In the genomic region with DNA sequence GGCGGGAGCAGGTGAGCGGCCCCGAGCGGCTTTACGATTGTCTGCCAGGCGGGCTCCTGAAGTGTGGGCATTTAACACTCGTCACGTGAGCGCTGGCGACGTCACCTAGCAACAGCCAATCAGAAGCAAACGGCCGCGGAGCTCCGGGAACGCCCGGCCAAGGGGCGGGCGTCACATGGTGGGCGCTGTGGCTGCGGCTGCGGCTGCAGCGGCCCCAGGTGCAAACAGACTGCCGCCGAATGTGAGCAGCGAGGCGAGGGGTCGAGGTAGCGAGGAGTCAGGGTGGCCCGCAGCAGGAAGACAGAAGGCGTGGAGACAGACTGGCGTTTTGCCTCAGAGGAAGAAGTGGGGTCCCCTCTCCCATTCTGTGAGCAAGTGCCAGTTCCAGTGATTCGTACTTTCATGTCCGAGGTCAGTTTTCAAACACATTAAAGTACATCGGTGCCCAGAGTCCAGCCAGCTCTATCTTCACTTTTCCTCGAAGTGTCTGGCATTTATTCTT, we compare ENCODE assay signal across 8 cellular contexts. TPM values are rescaled to one million over a fixed set of nuclear protein-coding genes. Genes with fewer than 3 reads are reported as not detected.
DNase-seq lines count a peak whose midpoint lies in the region; ATAC-seq and TF ChIP-seq lines count a peak whose summit lies in the region.

A gene (minus strand): TSS at position 43 of the 502 bp plus-strand sequence. CDS start 362 bp downstream, outside the sequence.

- peak within 1 kb of the TSS; percentile 83 for H3K4me3 ChIP-seq in GM23248
- peak within 1 kb of the TSS; percentile 76 for H3K4me3 ChIP-seq in Karpas-422 (ENCODE audit: low read length)
- peak within 1 kb of the TSS; percentile 23 for H3K4me3 ChIP-seq in parathyroid adenoma (ENCODE audit: low read depth, low read length)

- peaks cover 21% of the 10 kb centered on the region for H3F3A ChIP-seq in GM23248 (ENCODE audit: insufficient read depth)

- peak within 1 kb of the TSS; percentile 99 for H3K4me2 ChIP-seq in GM23248 (ENCODE audit: unreplicated experiment)
- peak within 1 kb of the TSS; percentile 93 for H3K4me2 ChIP-seq in Karpas-422 (ENCODE audit: low read depth, low read length, poor library complexity, severe bottlenecking)
- peak within 1 kb of the TSS; percentile 55 for H3K4me2 ChIP-seq in parathyroid adenoma (ENCODE audit: low read length)

- H3K9me3 ChIP-seq in GM23248 (ENCODE audit: low read depth) (no peaks in the 10 kb centered on the region), Karpas-422 (ENCODE audit: low read length) (no peaks in the 10 kb centered on the region), parathyroid adenoma (ENCODE audit: control insufficient read depth, low read length) (no peaks in the 10 kb centered on the region)

- H3K79me2 ChIP-seq in GM23248 (ENCODE audit: insufficient read depth), result peaks cover 24% of the 10 kb centered on the region
- no peaks in the 10 kb centered on the region for H3K79me2 ChIP-seq in Karpas-422 (ENCODE audit: low read length)
- H3K79me2 ChIP-seq in parathyroid adenoma, result no peaks in the 10 kb centered on the region

- peak within 1 kb of the TSS; percentile 98 for H3K9ac ChIP-seq in GM23248
- peak within 1 kb of the TSS; percentile 76 for H3K9ac ChIP-seq in Karpas-422 (ENCODE audit: low read length)
- no peak within 1 kb of the TSS for H3K9ac ChIP-seq in parathyroid adenoma

- no peaks in the 10 kb centered on the region for H3K9me2 ChIP-seq in GM23248 (ENCODE audit: insufficient read depth)
- H3K9me2 ChIP-seq in Karpas-422 (replicated peaks; ENCODE audit: insufficient read depth, low read length), result no peaks in the 10 kb centered on the region

- H3K27me3 ChIP-seq in GM23248 (replicated peaks; ENCODE audit: insufficient read depth), result no peaks in the 10 kb centered on the region
- H3K27me3 ChIP-seq in Karpas-422 (ENCODE audit: low read length), result no peaks in the 10 kb centered on the region
- H3K27me3 ChIP-seq in parathyroid adenoma (ENCODE audit: control insufficient read depth, insufficient read depth, low read length), result peaks cover 25% of the 10 kb centered on the region

- WGBS in GM23248 (ENCODE audit: low coverage in 1 of 2, low lambda C conversion rate in 2 of 2, missing lambda C conversion rate in 2 of 2), 2 experiments, result 3 to 4% methylated on average over 27 to 36 of the region's 36 CpGs

- ATAC-seq in Right ventricle myocardium inferior, result peak; percentile 64

- intact Hi-C loops in Right ventricle myocardium inferior (cut with DNase I), result loop anchor here (5.0 to 10.0 kb wide), 3 partner anchors 291 to 528 kb away; no protein-coding TSS in a partner anchor

- H3K36me3 ChIP-seq in GM23248 (ENCODE audit: low read depth), result no peaks in the 10 kb centered on the region
- no peaks in the 10 kb centered on the region for H3K36me3 ChIP-seq in Karpas-422 (ENCODE audit: insufficient read depth, low read length)
- no peaks in the 10 kb centered on the region for H3K36me3 ChIP-seq in parathyroid adenoma (ENCODE audit: control insufficient read depth, insufficient read depth, low read length)

- H3K27ac ChIP-seq in GM23248 (peak within 1 kb of the TSS; percentile 98), Karpas-422 (ENCODE audit: low read length) (peak within 1 kb of the TSS; percentile 50), parathyroid adenoma (no peak within 1 kb of the TSS)

- H3K4me1 ChIP-seq in GM23248 (ENCODE audit: insufficient read depth), result peaks cover 18% of the 10 kb centered on the region
- peaks cover 56% of the 10 kb centered on the region for H3K4me1 ChIP-seq in Karpas-422 (ENCODE audit: low read length)
- H3K4me1 ChIP-seq in parathyroid adenoma, result no peaks in the 10 kb centered on the region

- in situ Hi-C loops in G401 (cut with HindIII; ENCODE audit: low sequenced_read_pairs), result no loop called here
- in situ Hi-C loops in GM23248 (cut with MboI), result loop anchor here (10.0 kb wide), 1 partner anchor 288 kb away; no protein-coding TSS in a partner anchor

- H2AFZ ChIP-seq in GM23248, result peak within 1 kb of the TSS; percentile 70
- peak within 1 kb of the TSS; percentile 80 for H2AFZ ChIP-seq in Karpas-422 (ENCODE audit: low read length)
- peak within 1 kb of the TSS; percentile 50 for H2AFZ ChIP-seq in parathyroid adenoma

- peak; percentile 72 for DNase-seq in G401 (ENCODE audit: low spot score)
- DNase-seq in GM23248, result peak; percentile 97
- DNase-seq in Karpas-422, result peak; percentile 98
- peak; percentile 94 for DNase-seq in RPMI7951 (ENCODE audit: low read depth)
- DNase-seq in activated naive CD4-positive, alpha-beta T cell treated with anti-CD3 and anti-CD28 coated beads, Interleukin-2, amount 50 U/mL, for 16 hours, result peak; percentile 59
- DNase-seq in Right ventricle myocardium inferior (ENCODE audit: missing footprints), result peak; percentile 91
- DNase-seq in superior temporal gyrus (ENCODE audit: extremely low spot score), result no peak

- no peak for TF ChIP-seq CTCF in parathyroid adenoma (IDR thresholded peaks at IDR 0.05)

- H4K20me1 ChIP-seq in GM23248 (ENCODE audit: insufficient read depth), result no peaks in the 10 kb centered on the region
- no peaks in the 10 kb centered on the region for H4K20me1 ChIP-seq in Karpas-422 (ENCODE audit: insufficient read depth, low read depth, low read length)

RNA-seq across cellular contexts. Expression of the gene that starts here (rescaled TPM):
- 5.0 and 5.3 TPM in 2 replicates for total RNA-seq in G401 (2014; rRNA removed; shearing (Covaris generic))
- total RNA-seq in GM23248 (2014; rRNA removed; shearing (Covaris generic)), result 2.8 and 4.7 TPM in 2 replicates
- 6.0 and 6.8 TPM in 2 replicates for polyA plus RNA-seq in GM23248 (2016; fragmentation: Nextera tagmentation; extraction: Ambion mirVana)
- 0.97 and 1.5 TPM in 2 replicates for total RNA-seq in Karpas-422 (2014; rRNA removed; shearing (Covaris generic); ENCODE audit: low replicate concordance)
- 0.72 and 1.3 TPM in 2 replicates for total RNA-seq in RPMI7951 (2014; rRNA removed; shearing (Covaris generic))
- total RNA-seq in Right ventricle myocardium inferior, result not detected

Comparison
In these comparisons a context has a peak if more than half of its experiments do, and no peak if none do; other contexts are left out.
1. Peak in DNase-seq and ATAC-seq in Right ventricle myocardium inferior; RNA of the gene not detected or under 1 TPM.
2. H3K4me3 ChIP-seq: peak in every context shown above with its lines; median percentile 83 in GM23248; 76 in Karpas-422; 23 in parathyroid adenoma.